13 cellular contexts compared by ENCODE assay signal in the genomic region with DNA sequence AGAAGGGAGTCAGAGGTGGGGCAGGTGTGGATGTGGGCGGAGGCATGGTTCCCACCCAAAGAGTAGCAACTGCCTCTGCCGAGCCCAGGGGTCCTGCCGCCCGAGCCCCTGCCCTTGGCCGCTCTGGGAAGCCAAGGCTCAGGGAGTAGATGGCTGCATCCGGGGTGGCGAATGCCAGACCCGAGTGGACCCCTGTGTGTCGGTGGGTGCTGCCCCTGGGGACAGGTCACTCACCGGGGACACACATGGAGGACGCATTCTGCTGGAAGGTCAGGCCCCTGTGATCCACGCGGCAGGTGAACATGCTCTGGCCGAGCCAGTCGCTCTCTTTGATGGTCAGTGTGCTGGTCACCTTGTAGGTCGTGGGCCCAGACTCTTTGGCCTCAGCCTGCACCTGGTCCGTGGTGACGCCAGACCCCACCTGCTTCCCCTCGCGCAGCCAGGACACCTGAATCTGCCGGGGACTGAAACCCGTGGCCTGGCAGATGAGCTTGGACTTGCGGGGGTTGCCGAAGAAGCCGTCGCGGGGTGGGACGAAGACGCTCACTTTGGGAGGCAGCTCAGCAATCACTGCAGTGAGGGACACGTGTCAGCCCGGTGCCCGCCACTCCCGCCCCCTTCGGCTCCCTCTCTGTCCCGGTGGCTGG.
A peak's percentile ranks its signal among the peaks of the same experiment; 100 is the strongest.
DNase-seq lines count a peak whose midpoint lies in the region; ATAC-seq, FAIRE-seq and TF ChIP-seq lines count a peak whose summit lies in the region.
"Had no signal": no experiment of that assay in that cellular context is flagged by ENCODE, and none has a peak within 500 bp of the region (broad histone marks: within the 10 kb centered on the region; RNA-seq: fewer than 3 reads in every experiment).

No MANE protein-coding gene starts in this region.

- no peak overlapping the region for H3K18ac ChIP-seq in neuronal stem cell (ENCODE audit: low read length)

- peaks cover 74% of the 10 kb centered on the region for H4K20me1 ChIP-seq in BLaER1

- intact Hi-C loops in adrenal gland (cut with DNase I) = no loop called here

- H3K27ac ChIP-seq in BLaER1 = peak overlapping the region; percentile 100
- H3K27ac ChIP-seq in adrenal gland = no peak overlapping the region
- H3K27ac ChIP-seq in neuronal stem cell (replicated peaks; ENCODE audit: low read length) = no peak overlapping the region
- H3K27ac ChIP-seq: C4-2B had no signal

- H3K27me3 ChIP-seq in BLaER1 = no peaks in the 10 kb centered on the region
- no peaks in the 10 kb centered on the region for H3K27me3 ChIP-seq in adrenal gland
- H3K27me3 ChIP-seq in neuronal stem cell (ENCODE audit: control insufficient read depth in 3 of 3, insufficient read depth in 3 of 3, low read depth in 1 of 3, low read length in 3 of 3) = peaks cover 0 to 30% (median 0%) of the 10 kb centered on the region in 3 experiments

- H3K4me2 ChIP-seq in BLaER1 (peak overlapping the region; percentile 97), neuronal stem cell (ENCODE audit: insufficient read depth, low read length, poor library complexity, severe bottlenecking) (no peak overlapping the region)

- no peak overlapping the region for H2AFZ ChIP-seq in neuronal stem cell (ENCODE audit: low read length)

- H2BK15ac ChIP-seq in neuronal stem cell (ENCODE audit: low read length) = no peak overlapping the region

- H3K79me1 ChIP-seq in neuronal stem cell (ENCODE audit: low read depth, low read length) = peaks cover 2% of the 10 kb centered on the region

- no peak overlapping the region for H2BK12ac ChIP-seq in neuronal stem cell (ENCODE audit: low read length)

- no peak overlapping the region for H3K23ac ChIP-seq in neuronal stem cell (ENCODE audit: low read depth, low read length, poor library complexity)

- 80 to 87% (median 85%) methylated on average over 19 to 35 of the region's 35 CpGs for WGBS in adrenal gland, 4 donors
- WGBS in neuronal stem cell (ENCODE audit: extremely low coverage in 2 of 2, insufficient read length in 2 of 2, insufficient replicate concordance in 1 of 2), 2 donors = no CpG with 5 or more reads among the region's 35 CpGs

- H3K4me3 ChIP-seq in BLaER1 (peak overlapping the region; percentile 84), adrenal gland (no peak overlapping the region), neuronal stem cell (ENCODE audit: low read length in 2 of 2) (peak overlapping the region in 1 of 2 donors; percentile 20)

- DNase-seq in GM12891 (ENCODE audit: insufficient read length, low spot score) (no peak), adrenal gland (peak in 4 of 7 donors; percentile 5 to 39 (median 10)), neuronal stem cell (ENCODE audit: low spot score) (no peak), RKO (ENCODE audit: low spot score) (no peak), GM03348 (ENCODE audit: low spot score) (no peak), T1000 (lab: John Stamatoyannopoulos, UW) (no peak)
- DNase-seq: activated CD4-positive, alpha-beta T cell treated with anti-CD3 and anti-CD28 coated beads for 48 hours; midbrain; NCI-H2171 treated with DMSO at 0.1 percent for 48 hours; T-helper 1 cell had no signal

- H3K4me1 ChIP-seq in BLaER1 (peaks cover 60% of the 10 kb centered on the region), adrenal gland (replicated peaks in 1 of 2) (no peaks in the 10 kb centered on the region), neuronal stem cell (ENCODE audit: control insufficient read depth in 2 of 2, insufficient read depth in 1 of 2, low read depth in 1 of 2, low read length in 2 of 2) (no peaks in the 10 kb centered on the region)

- no peak overlapping the region for H3K4ac ChIP-seq in neuronal stem cell (ENCODE audit: low read length)

- H4K8ac ChIP-seq in neuronal stem cell (ENCODE audit: low read depth, low read length) = no peak overlapping the region

- H3K14ac ChIP-seq in neuronal stem cell (ENCODE audit: low read length) = no peak overlapping the region

- TF ChIP-seq POLR2A in GM12891 (IDR thresholded peaks at IDR 0.05; ENCODE audit: low read depth, low read length) (peak; percentile 69), adrenal gland (IDR thresholded peaks at IDR 0.05) (no peak)

- no peak overlapping the region for H2BK120ac ChIP-seq in neuronal stem cell (ENCODE audit: low read depth, low read length)

- no peak for ATAC-seq in HG03342 (IDR thresholded peaks at IDR 0.05; ENCODE audit: unreplicated experiment)

- TF ChIP-seq CTCF in adrenal gland (IDR thresholded peaks at IDR 0.05) = no peak

- H3K36me3 ChIP-seq in BLaER1 (peaks cover 98% of the 10 kb centered on the region), adrenal gland (replicated peaks in 1 of 2) (no peaks in the 10 kb centered on the region), neuronal stem cell (replicated peaks in 1 of 2; ENCODE audit: control insufficient read depth in 2 of 2, insufficient read depth in 2 of 2, low read length in 2 of 2) (no peaks in the 10 kb centered on the region)

- no peaks in the 10 kb centered on the region; the same call in 1 of the 2 replicates for H3K9me3 ChIP-seq in BLaER1
- H3K9me3 ChIP-seq in adrenal gland (replicated peaks in 1 of 3) = no peaks in the 10 kb centered on the region
- peaks cover 0 to 83% of the 10 kb centered on the region in 2 donors for H3K9me3 ChIP-seq in neuronal stem cell (replicated peaks in 1 of 2; ENCODE audit: control insufficient read depth in 2 of 2, insufficient read depth in 1 of 2, low read depth in 1 of 2, low read length in 2 of 2)

- FAIRE-seq in GM12891 (lab: Jason Lieb, UNC) = no peak

- no peak overlapping the region for H2AK5ac ChIP-seq in neuronal stem cell (ENCODE audit: low read depth, low read length)

- H3K9ac ChIP-seq in BLaER1 (peak overlapping the region; percentile 100), neuronal stem cell (ENCODE audit: low read depth, low read length, poor library complexity) (peak overlapping the region; percentile 30)

- H2BK5ac ChIP-seq in neuronal stem cell (ENCODE audit: low read length) = no peak overlapping the region

- no peak overlapping the region for H4K91ac ChIP-seq in neuronal stem cell (ENCODE audit: low read depth, low read length, poor library complexity)

TF ChIP-seq in GM12891, 5 proteins besides CTCF, POLR2A, EP300 and RAD21:
- peak; percentile 55; the same call in 1 of the 2 replicates for TF ChIP-seq POU2F2 (IDR thresholded peaks at IDR 0.05; ENCODE audit: low read depth, low read length)
- no peak for TF ChIP-seq PAX5 (IDR thresholded peaks at IDR 0.05; ENCODE audit: insufficient read depth, low read length, severe bottlenecking)
- TF ChIP-seq POLR2AphosphoS5 (IDR thresholded peaks at IDR 0.05; ENCODE audit: low read depth, low read length) = peak; percentile 78

Comparison
In these comparisons a context has a peak if more than half of its experiments do, and no peak if none do; other contexts are left out.
1. DNase-seq: peak in adrenal gland (4 of 7); none in GM12891 (single experiment), neuronal stem cell (single experiment), RKO (single experiment), GM03348 (single experiment) and T1000 (single experiment).